24 cellular contexts compared by ENCODE assay signal in genomic region chr17:16938031-16938430, GRCh38. TPM values are rescaled to one million over a fixed set of nuclear protein-coding genes. Genes with fewer than 3 reads are reported as not detected.
DNase-seq lines count a peak whose midpoint lies in the region; ATAC-seq and TF ChIP-seq lines count a peak whose summit lies in the region.
"Had no signal": no experiment of that assay in that cellular context is flagged by ENCODE, and none has a peak within 500 bp of the region (broad histone marks: within the 10 kb centered on the region; RNA-seq: fewer than 3 reads in every experiment).

No MANE protein-coding gene starts in this region.

- H3K4me3 Mint-ChIP-seq in chondrocyte (ENCODE audit: unreplicated experiment) (no peak overlapping the region), glutamatergic neuron (ENCODE audit: unreplicated experiment) (no peak overlapping the region)
- H3K4me3 Mint-ChIP-seq: CD4-positive, CD25-positive, alpha-beta regulatory T cell had no signal

- TF ChIP-seq EP300 in transverse colon (IDR thresholded peaks at IDR 0.05; ENCODE audit: low read depth): no peak

- H3K9me3 Mint-ChIP-seq in chondrocyte (ENCODE audit: low read depth): no peaks in the 10 kb centered on the region
- H3K9me3 Mint-ChIP-seq in glutamatergic neuron (ENCODE audit: unreplicated experiment): peaks cover 13% of the 10 kb centered on the region
- H3K9me3 Mint-ChIP-seq: CD4-positive, CD25-positive, alpha-beta regulatory T cell had no signal

- H3K27me3 ChIP-seq in transverse colon: no peaks in the 10 kb centered on the region

- H3K27ac ChIP-seq in transverse colon: no peak overlapping the region
- H3K27ac ChIP-seq: 22Rv1, GM23248, PC-9, RWPE1 had no signal

- H3K27me3 Mint-ChIP-seq in chondrocyte (ENCODE audit: low read depth) (peaks cover 14% of the 10 kb centered on the region), glutamatergic neuron (ENCODE audit: unreplicated experiment) (peaks cover 7% of the 10 kb centered on the region)

- H3K4me1 Mint-ChIP-seq in chondrocyte (ENCODE audit: low read depth) (peaks cover 16% of the 10 kb centered on the region), glutamatergic neuron (ENCODE audit: low read depth, unreplicated experiment) (peaks cover 10% of the 10 kb centered on the region)
- H3K4me1 Mint-ChIP-seq: CD4-positive, CD25-positive, alpha-beta regulatory T cell had no signal

- no peak for TF ChIP-seq POLR2A in transverse colon (IDR thresholded peaks at IDR 0.05)

- no peak overlapping the region for H3K4me3 ChIP-seq in transverse colon
- H3K4me3 ChIP-seq: GM23248, PC-9 had no signal

- DNase-seq in activated CD4-positive, CD25-positive, alpha-beta regulatory T cell treated with anti-CD3 and anti-CD28 coated beads, Interleukin-2, amount 50 U/mL, for 72 hours: peak; percentile 12
- DNase-seq in activated CD4-positive, CD25-positive, alpha-beta regulatory T cell (lab: John Stamatoyannopoulos, UW): no peak
- DNase-seq in chondrocyte (ENCODE audit: low spot score): peak; percentile 27
- peak; percentile 17 for DNase-seq in omental fat pad (ENCODE audit: low spot score)
- DNase-seq in transverse colon: peak; percentile 2
- no peak for DNase-seq in dermis blood vessel endothelial cell
- DNase-seq in iPS-NIHi11 (ENCODE audit: low spot score): no peak
- no peak for DNase-seq in glutamatergic neuron
- DNase-seq: CD4-positive, CD25-positive, alpha-beta regulatory T cell; COR-L47; GDM1; GM23248; HCEC 1CT; MM.1S; NCI-H1092; NCI-H1436 treated with DMSO at 0.1 percent for 48 hours; NCI-H2029; NCI-H345; NCI-H526; PC-9 had no signal

- no peaks in the 10 kb centered on the region for H3K36me3 ChIP-seq in transverse colon

- H3K27ac Mint-ChIP-seq in chondrocyte (ENCODE audit: unreplicated experiment): no peak overlapping the region
- H3K27ac Mint-ChIP-seq in glutamatergic neuron (ENCODE audit: unreplicated experiment): no peak overlapping the region
- H3K27ac Mint-ChIP-seq: CD4-positive, CD25-positive, alpha-beta regulatory T cell had no signal

- H3K9me3 ChIP-seq in transverse colon: no peaks in the 10 kb centered on the region

- TF ChIP-seq CTCF in chondrocyte (IDR thresholded peaks at IDR 0.05) (no peak), omental fat pad (IDR thresholded peaks at IDR 0.05) (no peak), transverse colon (IDR thresholded peaks at IDR 0.05) (no peak), glutamatergic neuron (IDR thresholded peaks at IDR 0.05; ENCODE audit: partially characterized antibody, unreplicated experiment) (no peak)

- ATAC-seq in omental fat pad (ENCODE audit: low FRiP score): no peak

- no peaks in the 10 kb centered on the region for H3K36me3 Mint-ChIP-seq in chondrocyte (ENCODE audit: low read depth)
- H3K36me3 Mint-ChIP-seq in glutamatergic neuron (ENCODE audit: unreplicated experiment): no peaks in the 10 kb centered on the region
- H3K36me3 Mint-ChIP-seq: CD4-positive, CD25-positive, alpha-beta regulatory T cell had no signal

- 52 to 82% methylated on average over 4 to 10 of the region's 10 CpGs for WGBS in transverse colon (ENCODE audit: low coverage in 1 of 2), 2 donors

- intact Hi-C loops in transverse colon (cut with DNase I; ENCODE audit: low total_unique reads): no loop called here

- in situ Hi-C loops in transverse colon (cut with MboI; ENCODE audit: low pct_ligation_motif_present in 1 of 4, low pct_unique_long_range_greater_than_20kb in 1 of 4, low sequenced_read_pairs in 3 of 4): no loop called here

- H3K4me1 ChIP-seq in transverse colon: no peaks in the 10 kb centered on the region

RNA-seq across cellular contexts. Expression of gene TNFRSF13B, which starts 33.9 kb away (rescaled TPM):
- total RNA-seq in chondrocyte: not detected in 3 replicates
- under 1 TPM in 1 of 4 donors, not detected in 3; 0.48 TPM for total RNA-seq in omental fat pad
- total RNA-seq in transverse colon: 1 to 10 TPM in 1 of 4 donors, not detected in 3; 9.2 TPM
- not detected in 2 replicates for total RNA-seq in dermis blood vessel endothelial cell
- not detected for total RNA-seq in glutamatergic neuron (ENCODE audit: unreplicated experiment)
- total RNA-seq: Daoy, GM23248, LHCN-M2, PC-9 had no signal

Comparison
In these comparisons a context has a peak if more than half of its experiments do, and no peak if none do; other contexts are left out.
1. DNase-seq: peak in activated CD4-positive, CD25-positive, alpha-beta regulatory T cell treated with anti-CD3 and anti-CD28 coated beads, Interleukin-2, amount 50 U/mL, for 72 hours (single experiment), chondrocyte (single experiment), omental fat pad (single experiment) and transverse colon (single experiment); none in activated CD4-positive, CD25-positive, alpha-beta regulatory T cell (0 of 4), dermis blood vessel endothelial cell (single experiment), iPS-NIHi11 (single experiment) and glutamatergic neuron (single experiment).